ENCODE assay signal across 23 cellular contexts in genomic region chr1:160193832-160194736, GRCh38. TPM values are rescaled to one million over a fixed set of nuclear protein-coding genes. Genes with fewer than 3 reads are reported as not detected.
A peak's percentile ranks its signal among the peaks of the same experiment; 100 is the strongest.
DNase-seq lines count a peak whose midpoint lies in the region; ATAC-seq, FAIRE-seq and TF ChIP-seq lines count a peak whose summit lies in the region.
"Had no signal": no experiment of that assay in that cellular context is flagged by ENCODE, and none has a peak within 500 bp of the region (broad histone marks: within the 10 kb centered on the region; RNA-seq: fewer than 3 reads in every experiment).

No MANE protein-coding gene starts in this region.

- H3K27ac ChIP-seq in astrocyte (ENCODE audit: low read depth, low read length) = no peak overlapping the region
- no peak overlapping the region for H3K27ac ChIP-seq in neural progenitor cell
- H3K27ac ChIP-seq: colonic mucosa, epithelial cell of prostate, upper lobe of right lung had no signal

- no peak for DNase-seq in stimulated activated naive CD8-positive, alpha-beta T cell treated with anti-CD3 and anti-CD28 coated beads, Interleukin-15, amount 100 ng/mL, for 72 hours
- no peak for DNase-seq in stimulated activated naive CD8-positive, alpha-beta T cell treated with anti-CD3 and anti-CD28 coated beads, Interleukin-15, Interleukin-2, amounts not matched to agents 100 U/mL and 50 U/mL, for 24 hours
- DNase-seq in astrocyte (ENCODE audit: low read depth) = no peak
- DNase-seq in neural progenitor cell (ENCODE audit: low spot score) = no peak
- no peak for DNase-seq in BE2C
- no peak for DNase-seq in left cardiac atrium
- no peak for DNase-seq in HT-29 (ENCODE audit: low spot score)
- no peak for DNase-seq in superior temporal gyrus (ENCODE audit: extremely low spot score)

- no peak overlapping the region for H3K4me3 Mint-ChIP-seq in stimulated activated naive CD8-positive, alpha-beta T cell treated with anti-CD3 and anti-CD28 coated beads, Interleukin-15, amount 100 ng/mL, for 72 hours
- no peak overlapping the region for H3K4me3 Mint-ChIP-seq in astrocyte (ENCODE audit: unreplicated experiment)
- no peak overlapping the region for H3K4me3 Mint-ChIP-seq in neural progenitor cell
- H3K4me3 Mint-ChIP-seq: activated naive CD8-positive, alpha-beta T cell treated with anti-CD3 and anti-CD28 coated beads, Interleukin-2, amount 10 ng/mL, durations not matched to agents 7 days and 5 days; activated T-cell treated with anti-CD3 and anti-CD28 coated beads, Interleukin-2, amount 50 U/mL, for 24 hours; CD4-positive, CD25-positive, alpha-beta regulatory T cell; neural crest cell; T-cell had no signal

- no peak overlapping the region for H3K27ac Mint-ChIP-seq in stimulated activated naive CD8-positive, alpha-beta T cell treated with anti-CD3 and anti-CD28 coated beads, Interleukin-15, amount 100 ng/mL, for 72 hours
- H3K27ac Mint-ChIP-seq in astrocyte (ENCODE audit: unreplicated experiment) (no peak overlapping the region), neural progenitor cell (no peak overlapping the region)
- H3K27ac Mint-ChIP-seq: activated naive CD8-positive, alpha-beta T cell treated with anti-CD3 and anti-CD28 coated beads, Interleukin-2, amount 10 ng/mL, durations not matched to agents 7 days and 5 days; activated T-cell treated with anti-CD3 and anti-CD28 coated beads, Interleukin-2, amount 50 U/mL, for 24 hours; CD4-positive, CD25-positive, alpha-beta regulatory T cell; T-cell had no signal

- H3K36me3 ChIP-seq in astrocyte (ENCODE audit: insufficient read depth, low read length) (no peaks in the 10 kb centered on the region), neural progenitor cell (no peaks in the 10 kb centered on the region), BE2C (no peaks in the 10 kb centered on the region)
- H3K36me3 ChIP-seq: ascending aorta, colonic mucosa, sigmoid colon, SJSA1, upper lobe of right lung had no signal

- intact Hi-C loops in left cardiac atrium (cut with DNase I) = loop anchor here (2.0 to 10.0 kb wide), 5 partner anchors 27 to 183 kb away; no protein-coding TSS in a partner anchor

- peak overlapping the region; percentile 32 for H3K9ac ChIP-seq in astrocyte (ENCODE audit: low read length)
- no peak overlapping the region for H3K9ac ChIP-seq in neural progenitor cell

- no peaks in the 10 kb centered on the region for H3K4me1 Mint-ChIP-seq in stimulated activated naive CD8-positive, alpha-beta T cell treated with anti-CD3 and anti-CD28 coated beads, Interleukin-15, amount 100 ng/mL, for 72 hours
- H3K4me1 Mint-ChIP-seq in astrocyte (ENCODE audit: low read depth, unreplicated experiment) = peaks cover 5% of the 10 kb centered on the region
- peaks cover 15% of the 10 kb centered on the region for H3K4me1 Mint-ChIP-seq in neural progenitor cell
- H3K4me1 Mint-ChIP-seq: activated naive CD8-positive, alpha-beta T cell treated with anti-CD3 and anti-CD28 coated beads, Interleukin-2, amount 10 ng/mL, durations not matched to agents 7 days and 5 days; CD4-positive, CD25-positive, alpha-beta regulatory T cell; T-cell had no signal

- ATAC-seq in stimulated activated naive CD8-positive, alpha-beta T cell treated with anti-CD3 and anti-CD28 coated beads, Interleukin-15, amount 100 ng/mL, for 72 hours = peak; percentile 9
- no peak for ATAC-seq in stimulated activated naive CD8-positive, alpha-beta T cell treated with anti-CD3 and anti-CD28 coated beads, Interleukin-15, Interleukin-2, amounts not matched to agents 100 U/mL and 50 U/mL, for 24 hours
- ATAC-seq in left cardiac atrium = no peak

- H3K9me3 Mint-ChIP-seq in stimulated activated naive CD8-positive, alpha-beta T cell treated with anti-CD3 and anti-CD28 coated beads, Interleukin-15, amount 100 ng/mL, for 72 hours = no peaks in the 10 kb centered on the region
- peaks cover 5% of the 10 kb centered on the region for H3K9me3 Mint-ChIP-seq in astrocyte (ENCODE audit: unreplicated experiment)
- no peaks in the 10 kb centered on the region for H3K9me3 Mint-ChIP-seq in neural progenitor cell
- H3K9me3 Mint-ChIP-seq: activated naive CD8-positive, alpha-beta T cell treated with anti-CD3 and anti-CD28 coated beads, Interleukin-2, amount 10 ng/mL, durations not matched to agents 7 days and 5 days; activated T-cell treated with anti-CD3 and anti-CD28 coated beads, Interleukin-2, amount 50 U/mL, for 24 hours; CD4-positive, CD25-positive, alpha-beta regulatory T cell; neural crest cell; T-cell had no signal

- H2AFZ ChIP-seq in astrocyte (ENCODE audit: low read depth, low read length) = no peak overlapping the region
- H2AFZ ChIP-seq in neural progenitor cell (replicated peaks) = peak overlapping the region; percentile 82

- H3K27me3 ChIP-seq in astrocyte (ENCODE audit: insufficient read depth, low read length) (no peaks in the 10 kb centered on the region), neural progenitor cell (no peaks in the 10 kb centered on the region), BE2C (no peaks in the 10 kb centered on the region)
- H3K27me3 ChIP-seq: ascending aorta, colonic mucosa, sigmoid colon, SJSA1, upper lobe of right lung had no signal

- H3K4me1 ChIP-seq in astrocyte (ENCODE audit: insufficient read depth, low read length) = peaks cover 20% of the 10 kb centered on the region
- H3K4me1 ChIP-seq in neural progenitor cell = peaks cover 16% of the 10 kb centered on the region
- peaks cover 3% of the 10 kb centered on the region; the same call in 1 of the 2 replicates for H3K4me1 ChIP-seq in BE2C
- H3K4me1 ChIP-seq: colonic mucosa had no signal

- no peak overlapping the region for H3K4me2 ChIP-seq in astrocyte (ENCODE audit: low read length)
- H3K4me2 ChIP-seq in neural progenitor cell = no peak overlapping the region

- TF ChIP-seq CTCF in astrocyte (IDR thresholded peaks at IDR 0.05; ENCODE audit: insufficient read depth, low read depth, low read length) (no peak), neural progenitor cell (IDR thresholded peaks at IDR 0.05) (no peak), BE2C (IDR thresholded peaks at IDR 0.05; ENCODE audit: low read depth, low read length) (no peak)

- no peaks in the 10 kb centered on the region for H3K27me3 Mint-ChIP-seq in stimulated activated naive CD8-positive, alpha-beta T cell treated with anti-CD3 and anti-CD28 coated beads, Interleukin-15, amount 100 ng/mL, for 72 hours
- peaks cover 2% of the 10 kb centered on the region for H3K27me3 Mint-ChIP-seq in astrocyte (ENCODE audit: low read depth, unreplicated experiment)
- peaks cover 6% of the 10 kb centered on the region for H3K27me3 Mint-ChIP-seq in neural progenitor cell (ENCODE audit: insufficient read depth, low read depth)
- H3K27me3 Mint-ChIP-seq: activated T-cell treated with anti-CD3 and anti-CD28 coated beads, Interleukin-2, amount 50 U/mL, for 24 hours; T-cell had no signal

- H3K79me2 ChIP-seq in astrocyte (ENCODE audit: insufficient read depth, low read length) (no peaks in the 10 kb centered on the region), neural progenitor cell (ENCODE audit: low read depth) (no peaks in the 10 kb centered on the region)

- H4K20me1 ChIP-seq in astrocyte (ENCODE audit: insufficient read depth, low read length) = no peaks in the 10 kb centered on the region
- no peaks in the 10 kb centered on the region for H4K20me1 ChIP-seq in neural progenitor cell (ENCODE audit: low read depth)

- no peaks in the 10 kb centered on the region for H3K36me3 Mint-ChIP-seq in astrocyte (ENCODE audit: low read depth, unreplicated experiment)
- H3K36me3 Mint-ChIP-seq in neural progenitor cell = no peaks in the 10 kb centered on the region
- H3K36me3 Mint-ChIP-seq: activated naive CD8-positive, alpha-beta T cell treated with anti-CD3 and anti-CD28 coated beads, Interleukin-2, amount 10 ng/mL, durations not matched to agents 7 days and 5 days; CD4-positive, CD25-positive, alpha-beta regulatory T cell; T-cell had no signal

- no peaks in the 10 kb centered on the region for H3F3A ChIP-seq in neural progenitor cell (ENCODE audit: low read depth)

- no peaks in the 10 kb centered on the region for H3K9me3 ChIP-seq in astrocyte (ENCODE audit: insufficient read depth, low read depth, low read length)
- H3K9me3 ChIP-seq in neural progenitor cell (ENCODE audit: low read depth) = no peaks in the 10 kb centered on the region
- H3K9me3 ChIP-seq in BE2C = no peaks in the 10 kb centered on the region
- H3K9me3 ChIP-seq: ascending aorta, colonic mucosa, sigmoid colon, SJSA1, upper lobe of right lung had no signal

- peak; percentile 56 for FAIRE-seq in astrocyte (lab: Jason Lieb, UNC)
- FAIRE-seq: H54 had no signal

- H3K4me3 ChIP-seq in astrocyte (ENCODE audit: insufficient read depth, low read depth, low read length) = no peak overlapping the region
- no peak overlapping the region for H3K4me3 ChIP-seq in neural progenitor cell
- H3K4me3 ChIP-seq in BE2C (ENCODE audit: low read depth, low read length) = no peak overlapping the region
- H3K4me3 ChIP-seq: colonic mucosa, sigmoid colon, SJSA1, upper lobe of right lung had no signal

RNA-seq across cellular contexts. Expression of gene CASQ1, which starts 3.7 kb away (rescaled TPM):
- total RNA-seq in astrocyte = 1.7 and 2.1 TPM in 2 replicates
- total RNA-seq in neural progenitor cell (ENCODE audit: low replicate concordance) = 0.50 TPM in 1 of 2 replicates, not detected in the other
- polyA plus RNA-seq in BE2C (2012; ENCODE audit: insufficient read depth, insufficient read length, low read depth) = not detected
- 10 to 100 TPM; 10.5 to 21.8 TPM for total RNA-seq in left cardiac atrium
- total RNA-seq in HT-29 (2014; rRNA removed; shearing (Covaris generic)) = not detected in 2 replicates
- total RNA-seq: activated naive CD8-positive, alpha-beta T cell treated with anti-CD3 and anti-CD28 coated beads, Interleukin-2, amount 10 ng/mL, durations not matched to agents 7 days and 5 days; ascending aorta; CD4-positive, CD25-positive, alpha-beta regulatory T cell; colonic mucosa; left lobe of liver; SJSA1; T-cell had no signal
- polyA plus RNA-seq: CD4-positive, CD25-positive, alpha-beta regulatory T cell had no signal

RNA-seq across cellular contexts. Expression of gene PEA15, which starts 11.1 kb away (rescaled TPM):
- total RNA-seq in astrocyte (374 and 470 TPM in 2 replicates), neural progenitor cell (ENCODE audit: low replicate concordance) (39.1 and 63.5 TPM in 2 replicates), left cardiac atrium (100 to 1,000 TPM; 188 to 189 TPM)
- 114 TPM for polyA plus RNA-seq in BE2C (2012; ENCODE audit: insufficient read depth, insufficient read length, low read depth)
- 31.6 and 38.7 TPM in 2 replicates for total RNA-seq in HT-29 (2014; rRNA removed; shearing (Covaris generic))

RNA-seq across cellular contexts. Expression of gene ATP1A4, which starts 42.7 kb away (rescaled TPM):
- not detected in 2 replicates for total RNA-seq in astrocyte
- 0.17 and 0.62 TPM in 2 replicates for total RNA-seq in neural progenitor cell (ENCODE audit: low replicate concordance)
- polyA plus RNA-seq in BE2C (2012; ENCODE audit: insufficient read depth, insufficient read length, low read depth) = 0.20 TPM
- under 1 TPM in 1 of 2 donors, not detected in 1; 0.13 TPM for total RNA-seq in left cardiac atrium
- total RNA-seq in HT-29 (2014; rRNA removed; shearing (Covaris generic)) = not detected in 2 replicates
- total RNA-seq: A172; activated naive CD8-positive, alpha-beta T cell treated with anti-CD3 and anti-CD28 coated beads, Interleukin-2, amount 10 ng/mL, durations not matched to agents 7 days and 5 days; ascending aorta; CD4-positive, CD25-positive, alpha-beta regulatory T cell; colonic mucosa; left lobe of liver; posterior vena cava; SJSA1; T-cell had no signal
- polyA plus RNA-seq: CD4-positive, CD25-positive, alpha-beta regulatory T cell had no signal
